1 cellular context compared by ENCODE assay signal in the genomic region with DNA sequence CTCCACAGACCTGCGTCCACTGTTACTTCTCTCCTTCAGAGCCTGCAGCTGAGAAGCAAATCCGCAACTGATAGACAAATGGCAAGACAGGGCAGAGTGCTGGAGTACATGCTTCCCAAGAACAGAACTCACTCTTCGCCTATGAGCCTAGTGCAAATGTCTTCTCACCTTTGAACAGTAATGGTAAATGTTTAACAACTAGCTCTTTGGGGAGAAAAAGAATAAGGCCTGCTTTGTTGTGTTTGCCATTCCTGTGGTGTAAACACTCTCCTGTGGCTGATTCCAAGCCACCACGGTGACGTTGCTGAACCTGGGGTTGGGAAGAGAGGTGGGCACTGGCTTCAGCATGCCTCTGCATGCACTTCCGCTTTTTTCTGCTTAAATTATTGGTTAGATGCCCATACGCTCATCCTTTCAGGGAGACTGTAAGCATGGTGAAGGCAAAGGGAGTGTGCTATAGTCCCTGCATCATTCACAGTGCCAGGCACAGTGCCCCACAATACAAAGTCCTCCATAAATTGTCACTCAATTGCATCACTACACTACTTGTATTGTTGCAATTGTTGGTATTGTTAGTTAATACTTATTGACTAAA.
A peak's percentile ranks its signal among the peaks of the same experiment; 100 is the strongest.
TF ChIP-seq lines count a peak whose summit lies in the region.

No MANE protein-coding gene starts in this region.

TF ChIP-seq in HepG2, 621 proteins besides CTCF, POLR2A, EP300 and RAD21 (continued from another document and continues in another):
- TF ChIP-seq, protein P1, sequence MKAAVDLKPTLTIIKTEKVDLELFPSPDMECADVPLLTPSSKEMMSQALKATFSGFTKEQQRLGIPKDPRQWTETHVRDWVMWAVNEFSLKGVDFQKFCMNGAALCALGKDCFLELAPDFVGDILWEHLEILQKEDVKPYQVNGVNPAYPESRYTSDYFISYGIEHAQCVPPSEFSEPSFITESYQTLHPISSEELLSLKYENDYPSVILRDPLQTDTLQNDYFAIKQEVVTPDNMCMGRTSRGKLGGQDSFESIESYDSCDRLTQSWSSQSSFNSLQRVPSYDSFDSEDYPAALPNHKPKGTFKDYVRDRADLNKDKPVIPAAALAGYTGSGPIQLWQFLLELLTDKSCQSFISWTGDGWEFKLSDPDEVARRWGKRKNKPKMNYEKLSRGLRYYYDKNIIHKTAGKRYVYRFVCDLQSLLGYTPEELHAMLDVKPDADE (CRISPR knock-in tag; IDR thresholded peaks at IDR 0.05): no peak
- no peak for TF ChIP-seq ZIK1 (CRISPR knock-in tag; IDR thresholded peaks at IDR 0.05; ENCODE audit: borderline replicate concordance, low read depth)
- TF ChIP-seq ZNF619 (CRISPR knock-in tag; IDR thresholded peaks at IDR 0.05): no peak
- TF ChIP-seq HDAC1 (CRISPR knock-in tag; IDR thresholded peaks at IDR 0.05): peak; percentile 57; the same call in 1 of the 2 replicates
- peak; percentile 44; the same call in 1 of the 2 replicates for TF ChIP-seq ZNF501 (CRISPR knock-in tag; IDR thresholded peaks at IDR 0.05)
- no peak; the same call in 1 of the 2 replicates for TF ChIP-seq ZBTB20 (CRISPR knock-in tag; IDR thresholded peaks at IDR 0.05; ENCODE audit: borderline replicate concordance, low read depth)
- TF ChIP-seq TEAD2 (CRISPR knock-in tag; IDR thresholded peaks at IDR 0.05): no peak
- no peak for TF ChIP-seq ZBED4 (CRISPR knock-in tag; IDR thresholded peaks at IDR 0.05; ENCODE audit: borderline replicate concordance)
- no peak for TF ChIP-seq RFX1 (IDR thresholded peaks at IDR 0.05)
- no peak for TF ChIP-seq FLYWCH1 (CRISPR knock-in tag; IDR thresholded peaks at IDR 0.05)
- no peak for TF ChIP-seq ZNF660 (CRISPR knock-in tag; IDR thresholded peaks at IDR 0.05; ENCODE audit: borderline replicate concordance, low read depth)
- TF ChIP-seq ATRX (CRISPR knock-in tag; IDR thresholded peaks at IDR 0.05; ENCODE audit: borderline replicate concordance): no peak
- peak; percentile 59 for TF ChIP-seq GABPB1 (CRISPR knock-in tag; IDR thresholded peaks at IDR 0.05)
- TF ChIP-seq ZNF639 (CRISPR knock-in tag; conservative IDR thresholded peaks at IDR 0.05): no peak
- no peak for TF ChIP-seq ZNF235 (CRISPR knock-in tag; IDR thresholded peaks at IDR 0.05; ENCODE audit: borderline replicate concordance)
- TF ChIP-seq ZNF724P (CRISPR knock-in tag; IDR thresholded peaks at IDR 0.05; ENCODE audit: borderline replicate concordance): no peak
- TF ChIP-seq ZNF280D (CRISPR knock-in tag; IDR thresholded peaks at IDR 0.05): peak; percentile 80
- no peak for TF ChIP-seq PAF1 (CRISPR knock-in tag; IDR thresholded peaks at IDR 0.05)
- TF ChIP-seq ARID2 (CRISPR knock-in tag; IDR thresholded peaks at IDR 0.05; ENCODE audit: borderline replicate concordance): no peak
- no peak for TF ChIP-seq IRX3 (CRISPR knock-in tag; IDR thresholded peaks at IDR 0.05; ENCODE audit: borderline replicate concordance, low read depth)
- TF ChIP-seq, protein P2, sequence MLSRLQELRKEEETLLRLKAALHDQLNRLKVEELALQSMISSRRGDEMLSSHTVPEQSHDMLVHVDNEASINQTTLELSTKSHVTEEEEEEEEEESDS (CRISPR knock-in tag; IDR thresholded peaks at IDR 0.05; ENCODE audit: borderline replicate concordance): no peak
- TF ChIP-seq RAD51 (IDR thresholded peaks at IDR 0.05; ENCODE audit: borderline replicate concordance): no peak
- TF ChIP-seq, protein P3, sequence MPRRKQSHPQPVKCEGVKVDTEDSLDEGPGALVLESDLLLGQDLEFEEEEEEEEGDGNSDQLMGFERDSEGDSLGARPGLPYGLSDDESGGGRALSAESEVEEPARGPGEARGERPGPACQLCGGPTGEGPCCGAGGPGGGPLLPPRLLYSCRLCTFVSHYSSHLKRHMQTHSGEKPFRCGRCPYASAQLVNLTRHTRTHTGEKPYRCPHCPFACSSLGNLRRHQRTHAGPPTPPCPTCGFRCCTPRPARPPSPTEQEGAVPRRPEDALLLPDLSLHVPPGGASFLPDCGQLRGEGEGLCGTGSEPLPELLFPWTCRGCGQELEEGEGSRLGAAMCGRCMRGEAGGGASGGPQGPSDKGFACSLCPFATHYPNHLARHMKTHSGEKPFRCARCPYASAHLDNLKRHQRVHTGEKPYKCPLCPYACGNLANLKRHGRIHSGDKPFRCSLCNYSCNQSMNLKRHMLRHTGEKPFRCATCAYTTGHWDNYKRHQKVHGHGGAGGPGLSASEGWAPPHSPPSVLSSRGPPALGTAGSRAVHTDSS (CRISPR knock-in tag; conservative IDR thresholded peaks at IDR 0.05): no peak
- no peak for TF ChIP-seq ZNF510 (CRISPR knock-in tag; IDR thresholded peaks at IDR 0.05; ENCODE audit: low read depth)
- peak; percentile 39; the same call in 1 of the 2 replicates for TF ChIP-seq RCOR2 (CRISPR knock-in tag; IDR thresholded peaks at IDR 0.05)
- no peak for TF ChIP-seq ZFP36L1 (CRISPR knock-in tag; IDR thresholded peaks at IDR 0.05)
- TF ChIP-seq CHCHD3 (CRISPR knock-in tag; IDR thresholded peaks at IDR 0.05): no peak
- no peak for TF ChIP-seq BCL3 (CRISPR knock-in tag; IDR thresholded peaks at IDR 0.05)
- TF ChIP-seq, protein P4, sequence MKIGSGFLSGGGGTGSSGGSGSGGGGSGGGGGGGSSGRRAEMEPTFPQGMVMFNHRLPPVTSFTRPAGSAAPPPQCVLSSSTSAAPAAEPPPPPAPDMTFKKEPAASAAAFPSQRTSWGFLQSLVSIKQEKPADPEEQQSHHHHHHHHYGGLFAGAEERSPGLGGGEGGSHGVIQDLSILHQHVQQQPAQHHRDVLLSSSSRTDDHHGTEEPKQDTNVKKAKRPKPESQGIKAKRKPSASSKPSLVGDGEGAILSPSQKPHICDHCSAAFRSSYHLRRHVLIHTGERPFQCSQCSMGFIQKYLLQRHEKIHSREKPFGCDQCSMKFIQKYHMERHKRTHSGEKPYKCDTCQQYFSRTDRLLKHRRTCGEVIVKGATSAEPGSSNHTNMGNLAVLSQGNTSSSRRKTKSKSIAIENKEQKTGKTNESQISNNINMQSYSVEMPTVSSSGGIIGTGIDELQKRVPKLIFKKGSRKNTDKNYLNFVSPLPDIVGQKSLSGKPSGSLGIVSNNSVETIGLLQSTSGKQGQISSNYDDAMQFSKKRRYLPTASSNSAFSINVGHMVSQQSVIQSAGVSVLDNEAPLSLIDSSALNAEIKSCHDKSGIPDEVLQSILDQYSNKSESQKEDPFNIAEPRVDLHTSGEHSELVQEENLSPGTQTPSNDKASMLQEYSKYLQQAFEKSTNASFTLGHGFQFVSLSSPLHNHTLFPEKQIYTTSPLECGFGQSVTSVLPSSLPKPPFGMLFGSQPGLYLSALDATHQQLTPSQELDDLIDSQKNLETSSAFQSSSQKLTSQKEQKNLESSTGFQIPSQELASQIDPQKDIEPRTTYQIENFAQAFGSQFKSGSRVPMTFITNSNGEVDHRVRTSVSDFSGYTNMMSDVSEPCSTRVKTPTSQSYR (CRISPR knock-in tag; IDR thresholded peaks at IDR 0.05; ENCODE audit: borderline replicate concordance): 0 out of 2 replicates have a peak, but pooled peaks have one; percentile 3
- no peak for TF ChIP-seq KDM2A (CRISPR knock-in tag; IDR thresholded peaks at IDR 0.05; ENCODE audit: borderline replicate concordance, low read depth)
- TF ChIP-seq, protein P5, sequence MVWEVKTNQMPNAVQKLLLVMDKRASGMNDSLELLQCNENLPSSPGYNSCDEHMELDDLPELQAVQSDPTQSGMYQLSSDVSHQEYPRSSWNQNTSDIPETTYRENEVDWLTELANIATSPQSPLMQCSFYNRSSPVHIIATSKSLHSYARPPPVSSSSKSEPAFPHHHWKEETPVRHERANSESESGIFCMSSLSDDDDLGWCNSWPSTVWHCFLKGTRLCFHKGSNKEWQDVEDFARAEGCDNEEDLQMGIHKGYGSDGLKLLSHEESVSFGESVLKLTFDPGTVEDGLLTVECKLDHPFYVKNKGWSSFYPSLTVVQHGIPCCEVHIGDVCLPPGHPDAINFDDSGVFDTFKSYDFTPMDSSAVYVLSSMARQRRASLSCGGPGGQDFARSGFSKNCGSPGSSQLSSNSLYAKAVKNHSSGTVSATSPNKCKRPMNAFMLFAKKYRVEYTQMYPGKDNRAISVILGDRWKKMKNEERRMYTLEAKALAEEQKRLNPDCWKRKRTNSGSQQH (CRISPR knock-in tag; IDR thresholded peaks at IDR 0.05; ENCODE audit: low read depth): no peak
- TF ChIP-seq, protein P6, sequence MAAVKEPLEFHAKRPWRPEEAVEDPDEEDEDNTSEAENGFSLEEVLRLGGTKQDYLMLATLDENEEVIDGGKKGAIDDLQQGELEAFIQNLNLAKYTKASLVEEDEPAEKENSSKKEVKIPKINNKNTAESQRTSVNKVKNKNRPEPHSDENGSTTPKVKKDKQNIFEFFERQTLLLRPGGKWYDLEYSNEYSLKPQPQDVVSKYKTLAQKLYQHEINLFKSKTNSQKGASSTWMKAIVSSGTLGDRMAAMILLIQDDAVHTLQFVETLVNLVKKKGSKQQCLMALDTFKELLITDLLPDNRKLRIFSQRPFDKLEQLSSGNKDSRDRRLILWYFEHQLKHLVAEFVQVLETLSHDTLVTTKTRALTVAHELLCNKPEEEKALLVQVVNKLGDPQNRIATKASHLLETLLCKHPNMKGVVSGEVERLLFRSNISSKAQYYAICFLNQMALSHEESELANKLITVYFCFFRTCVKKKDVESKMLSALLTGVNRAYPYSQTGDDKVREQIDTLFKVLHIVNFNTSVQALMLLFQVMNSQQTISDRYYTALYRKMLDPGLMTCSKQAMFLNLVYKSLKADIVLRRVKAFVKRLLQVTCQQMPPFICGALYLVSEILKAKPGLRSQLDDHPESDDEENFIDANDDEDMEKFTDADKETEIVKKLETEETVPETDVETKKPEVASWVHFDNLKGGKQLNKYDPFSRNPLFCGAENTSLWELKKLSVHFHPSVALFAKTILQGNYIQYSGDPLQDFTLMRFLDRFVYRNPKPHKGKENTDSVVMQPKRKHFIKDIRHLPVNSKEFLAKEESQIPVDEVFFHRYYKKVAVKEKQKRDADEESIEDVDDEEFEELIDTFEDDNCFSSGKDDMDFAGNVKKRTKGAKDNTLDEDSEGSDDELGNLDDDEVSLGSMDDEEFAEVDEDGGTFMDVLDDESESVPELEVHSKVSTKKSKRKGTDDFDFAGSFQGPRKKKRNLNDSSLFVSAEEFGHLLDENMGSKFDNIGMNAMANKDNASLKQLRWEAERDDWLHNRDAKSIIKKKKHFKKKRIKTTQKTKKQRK (IDR thresholded peaks at IDR 0.05; ENCODE audit: low read length): no peak
- no peak for TF ChIP-seq HIVEP1 (CRISPR knock-in tag; IDR thresholded peaks at IDR 0.05)
